ENCODE assay signal across 13 cellular contexts in the genomic region with DNA sequence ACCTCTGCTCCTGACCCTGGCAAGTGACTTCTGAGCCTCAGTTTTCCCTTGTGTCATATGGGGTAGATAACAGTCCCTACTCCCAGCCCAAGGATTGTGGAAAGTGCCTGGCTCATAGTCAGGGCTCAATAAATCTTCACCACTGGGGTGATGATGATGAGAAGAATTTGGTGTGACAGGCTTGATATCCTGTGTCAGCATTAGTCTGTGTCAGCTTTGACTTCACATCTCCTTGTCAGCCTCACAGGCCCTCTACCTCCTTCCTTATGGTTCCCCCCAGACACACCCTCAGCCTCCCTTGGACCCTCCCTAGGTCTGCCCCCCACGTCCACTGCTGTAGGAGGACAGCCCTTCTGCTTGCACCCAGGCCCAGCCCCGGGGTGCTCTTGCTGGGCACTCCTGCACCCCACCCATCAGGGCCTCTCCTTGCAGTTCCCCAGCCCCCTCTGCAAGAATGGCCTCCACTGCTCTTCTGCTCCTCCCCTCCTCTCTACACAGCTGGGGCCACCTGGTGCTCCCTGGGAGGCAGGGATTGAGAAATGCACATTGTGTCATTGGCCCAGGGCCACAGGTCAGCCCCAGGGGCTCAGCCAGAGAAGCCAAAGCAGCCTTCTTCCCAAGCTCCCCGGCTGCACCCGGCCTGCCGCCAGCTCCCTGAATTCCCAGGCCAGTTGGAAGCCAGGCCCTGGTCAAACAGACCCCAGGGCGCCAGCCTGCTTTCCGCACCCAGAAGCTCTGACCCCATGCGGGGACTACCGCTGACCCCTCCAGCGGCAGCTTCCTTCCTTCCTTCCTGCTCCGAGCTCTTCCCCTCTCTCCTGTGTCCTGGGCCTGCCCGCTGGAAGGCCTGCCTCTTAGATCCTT. TPM values are rescaled to one million over a fixed set of nuclear protein-coding genes. Genes with fewer than 3 reads are reported as not detected.
DNase-seq lines count a peak whose midpoint lies in the region; ATAC-seq and TF ChIP-seq lines count a peak whose summit lies in the region.
"Had no signal": no experiment of that assay in that cellular context is flagged by ENCODE, and none has a peak within 500 bp of the region (broad histone marks: within the 10 kb centered on the region; RNA-seq: fewer than 3 reads in every experiment).

No MANE protein-coding gene starts in this region.

- H4K5ac ChIP-seq in IMR-90 (ENCODE audit: low read depth, low read length): peak overlapping the region; percentile 56

- H3K27ac ChIP-seq in IMR-90 (ENCODE audit: insufficient read depth, low read length) (peak overlapping the region; percentile 85), spleen (peak overlapping the region in 5 of 8 donors; percentile 45 to 63 (median 51))

- no peaks in the 10 kb centered on the region for H3K4me1 Mint-ChIP-seq in activated T-cell treated with anti-CD3 and anti-CD28 coated beads, Interleukin-2, amount 50 U/mL, for 4 hours (ENCODE audit: low read depth)

- H3K23ac ChIP-seq in IMR-90 (ENCODE audit: low read depth, low read length): no peak overlapping the region

- H3K4me3 ChIP-seq in IMR-90 (ENCODE audit: insufficient read depth, low read depth, low read length) (no peak overlapping the region), cardiac fibroblast (replicated peaks in 1 of 2; ENCODE audit: low read depth in 2 of 2, low read length in 2 of 2) (no peak overlapping the region), spleen (no peak overlapping the region)

- no peaks in the 10 kb centered on the region for H3K79me1 ChIP-seq in IMR-90 (ENCODE audit: low read depth in 1 of 2, low read length in 2 of 2)

- peak overlapping the region; percentile 50 for H2AFZ ChIP-seq in IMR-90 (replicated peaks; ENCODE audit: low read length, poor library complexity)

- H3K9me3 ChIP-seq in IMR-90 (ENCODE audit: control insufficient read depth, insufficient read depth, low read length) (no peaks in the 10 kb centered on the region), spleen (no peaks in the 10 kb centered on the region)

- peak; percentile 70 for ATAC-seq in IMR-90 (ENCODE audit: low read depth)
- no peak for ATAC-seq in HG02678 (IDR thresholded peaks at IDR 0.05; ENCODE audit: unreplicated experiment)
- no peak for ATAC-seq in activated T-cell treated with anti-CD3 and anti-CD28 coated beads, Interleukin-2, amount 50 U/mL, for 4 hours

- H3K36me3 ChIP-seq in IMR-90 (ENCODE audit: control insufficient read depth, insufficient read depth, low read length) (peaks cover 12% of the 10 kb centered on the region; the same call in 1 of the 2 replicates), spleen (peaks cover 0 to 25% (median 0%) of the 10 kb centered on the region in 6 donors)

- DNase-seq in IMR-90 (peak; percentile 84), cardiac fibroblast (ENCODE audit: low read depth in 2 of 2) (peak; percentile 87 to 94), kidney tubule cell (ENCODE audit: low spot score) (peak; percentile 36), spleen (no peak), SKM-1 (lab: John Stamatoyannopoulos, UW; ENCODE audit: unreplicated experiment) (no peak)
- no peak for DNase-seq in central memory CD4-positive, alpha-beta T cell
- no peak for DNase-seq in activated T-cell treated with anti-CD3 and anti-CD28 coated beads, Interleukin-2, amount 50 U/mL, for 4 hours
- DNase-seq: activated B cell treated with CpG ODN at 0.5 μM for 24 hours; activated naive CD4-positive, alpha-beta T cell; HFFc6; kidney glomerular epithelial cell; NCI-H1436 treated with DMSO at 0.1 percent for 48 hours had no signal

- H2BK15ac ChIP-seq in IMR-90 (ENCODE audit: low read depth, low read length): peak overlapping the region; percentile 43; the same call in 1 of the 3 replicates

- peak overlapping the region; percentile 23; the same call in 1 of the 2 replicates for H3K9ac ChIP-seq in IMR-90 (ENCODE audit: low read depth, low read length)

- H3K36me3 Mint-ChIP-seq in activated T-cell treated with anti-CD3 and anti-CD28 coated beads, Interleukin-2, amount 50 U/mL, for 4 hours (ENCODE audit: insufficient read depth): no peaks in the 10 kb centered on the region

- H3K14ac ChIP-seq in IMR-90 (replicated peaks; ENCODE audit: low read depth, low read length): peak overlapping the region; percentile 51; the same call in 1 of the 2 replicates

- peak overlapping the region; percentile 38; the same call in 1 of the 2 replicates for H3K4me2 ChIP-seq in IMR-90 (ENCODE audit: low read depth, low read length)

- no peak overlapping the region for H3K4me3 Mint-ChIP-seq in activated T-cell treated with anti-CD3 and anti-CD28 coated beads, Interleukin-2, amount 50 U/mL, for 4 hours
- H3K4me3 Mint-ChIP-seq: activated B cell treated with CpG ODN at 0.5 μM for 24 hours, HFFc6 had no signal

- dilution Hi-C loops in IMR-90 (cut with HindIII; ENCODE audit: low sequenced_read_pairs, unreplicated experiment): no loop called here

- 23% methylated on average over 5 of the region's 12 CpGs; no CpG with 5 or more reads in 1 of the 2 experiments for WGBS in IMR-90 (ENCODE audit: extremely low coverage in 2 of 2, insufficient read length in 1 of 2), 2 experiments
- 50 to 69% (median 55%) methylated on average over 12 of the region's 12 CpGs for WGBS in spleen, 5 donors

- 0 out of 2 replicates have a peak overlapping the region, but pooled peaks have one; percentile 32 for H3K56ac ChIP-seq in IMR-90 (ENCODE audit: extremely low read depth, insufficient read depth, low read length)

- H3K27me3 ChIP-seq in IMR-90 (ENCODE audit: control insufficient read depth, insufficient read depth, low read length) (no peaks in the 10 kb centered on the region), spleen (replicated peaks in 1 of 7) (no peaks in the 10 kb centered on the region)

- no peaks in the 10 kb centered on the region; the same call in 1 of the 2 replicates for H4K20me1 ChIP-seq in IMR-90 (ENCODE audit: insufficient read depth, low read length)

- in situ Hi-C loops in IMR-90 (cut with MboI; ENCODE audit: low sequenced_read_pairs): no loop called here

- peak overlapping the region; percentile 86 for H2AK5ac ChIP-seq in IMR-90 (ENCODE audit: low read depth, low read length)

- CTCF ChIA-PET in IMR-90 (lab: Yijun Ruan, JAX): interaction anchor here (1.0 to 1.4 kb wide), 2 partner anchors 16 to 17 kb away, joined by 3 to 4 read pairs; no protein-coding TSS in a partner anchor

- peaks cover 3% of the 10 kb centered on the region for H3K27me3 Mint-ChIP-seq in activated T-cell treated with anti-CD3 and anti-CD28 coated beads, Interleukin-2, amount 50 U/mL, for 4 hours (ENCODE audit: low read depth)
- H3K27me3 Mint-ChIP-seq: activated B cell treated with CpG ODN at 0.5 μM for 24 hours had no signal

- H4K8ac ChIP-seq in IMR-90 (ENCODE audit: low read depth in 2 of 2, low read length in 2 of 2): peak overlapping the region; percentile 59 to 67; a peak in 3 of 4 replicates

- intact Hi-C loops in IMR-90 (cut with micrococcal nuclease) (no loop called here), spleen (cut with DNase I; ENCODE audit: low total_unique reads) (no loop called here)

- peak overlapping the region; percentile 64; the same call in 1 of the 2 replicates for H3K18ac ChIP-seq in IMR-90 (ENCODE audit: low read depth, low read length)

- no peak for TF ChIP-seq CTCF in IMR-90 (conservative IDR thresholded peaks at IDR 0.05; ENCODE audit: low read depth, low read length)
- no peak for TF ChIP-seq CTCF in cardiac fibroblast (IDR thresholded peaks at IDR 0.05; ENCODE audit: low read depth, low read length)
- no peak for TF ChIP-seq CTCF in spleen (IDR thresholded peaks at IDR 0.05 in 8 of 11, conservative IDR thresholded peaks at IDR 0.05 in 3 of 11)

- peak overlapping the region; percentile 64 for H3K4ac ChIP-seq in IMR-90 (ENCODE audit: low read depth, low read length)

- H2BK20ac ChIP-seq in IMR-90 (ENCODE audit: low read depth, low read length): peak overlapping the region; percentile 47

- peaks cover 33% of the 10 kb centered on the region for H3K4me1 ChIP-seq in IMR-90 (ENCODE audit: control insufficient read depth, insufficient read depth, low read length)
- H3K4me1 ChIP-seq in spleen: peaks cover 0 to 76% (median 34%) of the 10 kb centered on the region in 6 donors

- no peaks in the 10 kb centered on the region for H3K9me3 Mint-ChIP-seq in activated T-cell treated with anti-CD3 and anti-CD28 coated beads, Interleukin-2, amount 50 U/mL, for 4 hours
- H3K9me3 Mint-ChIP-seq: activated B cell treated with CpG ODN at 0.5 μM for 24 hours, HFFc6 had no signal

- peak overlapping the region; percentile 33 for H2AK9ac ChIP-seq in IMR-90 (replicated peaks; ENCODE audit: low read depth, low read length, poor library complexity)

- peak overlapping the region; percentile 73 for H2BK120ac ChIP-seq in IMR-90 (ENCODE audit: low read depth, low read length)

- peak overlapping the region; percentile 67; the same call in 1 of the 2 replicates for H4K91ac ChIP-seq in IMR-90 (ENCODE audit: insufficient read depth, low read depth, low read length)

- POLR2A ChIA-PET in IMR-90 (lab: Charles Lee; ENCODE audit: unreplicated experiment): no interaction called here

- no peak for TF ChIP-seq POLR2A in IMR-90 (IDR thresholded peaks at IDR 0.05; ENCODE audit: low read depth, low read length)
- TF ChIP-seq POLR2A in spleen (IDR thresholded peaks at IDR 0.05): no peak

- no peak for TF ChIP-seq RAD21 in IMR-90 (IDR thresholded peaks at IDR 0.05; ENCODE audit: low read length)

- BruUV-seq in IMR-90 (replicated peaks; lab: Mats Ljungman, UMichigan): no TSS peak

- H3K9me1 ChIP-seq in IMR-90 (ENCODE audit: insufficient read depth, low read length): 0 out of 2 replicates have a peak, but pooled peaks cover 9% of the 10 kb centered on the region

- H2BK5ac ChIP-seq in IMR-90 (ENCODE audit: low read depth, low read length, poor library complexity, severe bottlenecking): peak overlapping the region; percentile 17

TF ChIP-seq in IMR-90, 13 proteins besides CTCF, POLR2A, EP300 and RAD21 (continues in another document):
- peak; percentile 95; the same call in 1 of the 2 replicates for TF ChIP-seq MAZ (IDR thresholded peaks at IDR 0.05; ENCODE audit: borderline replicate concordance, low read depth, low read length)

RNA-seq across cellular contexts. Expression of a gene that starts 7.7 kb away (rescaled TPM):
- total RNA-seq in IMR-90 (2012; rRNA removed) (0.90 and 1.7 TPM in 2 replicates), spleen (10 to 100 TPM; 10.1 to 41.6 (median 28.9) TPM)
- polyA plus RNA-seq in IMR-90 (2012; rRNA removed) (2.4 TPM in 2 replicates), spleen (10 to 100 TPM in 2 of 3 donors, 1 to 10 TPM in 1; 5.2 to 23.4 (median 15.4) TPM)
- polyA plus RNA-seq in IMR-90 (2012; cell fraction: cytosol; rRNA removed): 2.5 TPM in 2 replicates
- 5.8 and 8.5 TPM in 2 replicates for polyA plus RNA-seq in IMR-90 (2012; cell fraction: nucleus; rRNA removed; ENCODE audit: low replicate concordance)
- total RNA-seq in activated T-cell treated with anti-CD3 and anti-CD28 coated beads, Interleukin-2, amount 50 U/mL, for 4 hours: 1 to 10 TPM in 2 of 3 donors, under 1 TPM in 1; 0.98 to 3.5 (median 2.7) TPM

RNA-seq across cellular contexts. Expression of a gene that starts 39.1 kb away (rescaled TPM):
- total RNA-seq in IMR-90 (2012; rRNA removed): 31.0 and 34.2 TPM in 2 replicates
- 7.7 and 8.1 TPM in 2 replicates for polyA plus RNA-seq in IMR-90 (2012; rRNA removed)
- 2.4 and 3.2 TPM in 2 replicates for polyA plus RNA-seq in IMR-90 (2012; cell fraction: cytosol; rRNA removed)
- polyA plus RNA-seq in IMR-90 (2012; cell fraction: nucleus; rRNA removed; ENCODE audit: low replicate concordance): 5.7 and 14.9 TPM in 2 replicates
- total RNA-seq in spleen: 100 to 1,000 TPM in 2 of 7 donors, 10 to 100 TPM in 5; 65.0 to 130 (median 79.7) TPM
- 1 to 10 TPM; 4.1 to 9.7 (median 5.0) TPM for polyA plus RNA-seq in spleen
- total RNA-seq in activated T-cell treated with anti-CD3 and anti-CD28 coated beads, Interleukin-2, amount 50 U/mL, for 4 hours: 10 to 100 TPM; 59.3 to 71.6 (median 67.6) TPM

Comparison
In these comparisons a context has a peak if more than half of its experiments do, and no peak if none do; other contexts are left out.
1. DNase-seq: peak in IMR-90 (single experiment), cardiac fibroblast (2 of 2) and kidney tubule cell (single experiment); none in spleen (single experiment), SKM-1 (single experiment), central memory CD4-positive, alpha-beta T cell (single experiment) and activated T-cell treated with anti-CD3 and anti-CD28 coated beads, Interleukin-2, amount 50 U/mL, for 4 hours (single experiment).